In genomic region chr17:50372222-50372621, GRCh38 we compare ENCODE assay signal across 1 cellular context.
TF ChIP-seq lines count a peak whose summit lies in the region.

No MANE protein-coding gene starts in this region.

TF ChIP-seq in GM12878, 131 proteins besides CTCF, POLR2A, EP300 and RAD21:
- TF ChIP-seq SIX5 (IDR thresholded peaks at IDR 0.05; ENCODE audit: low read depth, low read length, severe bottlenecking) (no peak), MYC (IDR thresholded peaks at IDR 0.05; ENCODE audit: insufficient read depth, insufficient read length, insufficient replicate concordance, low read length, severe bottlenecking) (no peak), E2F8 (IDR thresholded peaks at IDR 0.05; ENCODE audit: low read depth, partially characterized antibody) (no peak), ETV6 (conservative IDR thresholded peaks at IDR 0.05 in 1 of 2, IDR thresholded peaks at IDR 0.05 in 1 of 2; ENCODE audit: borderline replicate concordance in 1 of 2, low read depth in 1 of 2) (no peak), CEBPZ (IDR thresholded peaks at IDR 0.05; ENCODE audit: low read depth, low read length) (no peak), RUNX3 (IDR thresholded peaks at IDR 0.05; ENCODE audit: low read length) (no peak), NR2F1 (conservative IDR thresholded peaks at IDR 0.05) (no peak), HDAC2 (IDR thresholded peaks at IDR 0.05) (no peak), BCLAF1 (IDR thresholded peaks at IDR 0.05) (no peak), TCF12 (IDR thresholded peaks at IDR 0.05; ENCODE audit: low read depth, low read length) (no peak), ZSCAN29 (IDR thresholded peaks at IDR 0.05) (no peak)
TF ChIP-seq in GM12878: peak in this region for 0.
